Comparison of ENCODE assay signal across 17 cellular contexts in the genomic region with DNA sequence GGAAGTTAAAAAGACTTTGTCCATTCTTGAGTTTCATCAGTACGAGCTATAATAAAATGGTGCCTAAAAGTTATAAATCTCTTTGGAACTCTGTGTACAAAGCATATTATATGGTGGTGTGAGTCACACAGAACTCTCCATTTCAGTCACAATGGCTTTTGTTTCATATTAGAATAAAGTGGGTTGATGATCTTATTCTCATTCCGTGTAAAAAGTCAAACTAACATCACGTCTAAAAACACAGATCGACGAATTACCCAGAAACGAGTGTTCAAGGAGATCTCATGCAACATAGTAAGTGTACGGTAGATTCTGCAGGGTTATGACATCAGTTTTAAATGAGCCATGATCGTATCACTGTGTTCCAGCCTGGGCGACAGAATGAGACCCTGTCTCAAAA.
DNase-seq lines count a peak whose midpoint lies in the region; ATAC-seq and FAIRE-seq lines count a peak whose summit lies in the region.
"Had no signal": no experiment of that assay in that cellular context is flagged by ENCODE, and none has a peak within 500 bp of the region (broad histone marks: within the 10 kb centered on the region; RNA-seq: fewer than 3 reads in every experiment).

No MANE protein-coding gene starts in this region.

- H3K4me1 Mint-ChIP-seq in activated CD4-positive, alpha-beta T cell treated with anti-CD3 and anti-CD28 coated beads, Interleukin-2, amount 10 ng/mL, durations not matched to agents 24 days and 14 days, result peaks cover 32% of the 10 kb centered on the region
- H3K4me1 Mint-ChIP-seq in activated naive CD8-positive, alpha-beta T cell treated with anti-CD3 and anti-CD28 coated beads, Interleukin-2, amount 10 ng/mL, durations not matched to agents 7 days and 5 days, result peaks cover 47% of the 10 kb centered on the region

- H3K4me3 ChIP-seq in small intestine (ENCODE audit: low read depth in 1 of 2, low read length in 2 of 2), result no peak overlapping the region
- H3K4me3 ChIP-seq: gastroesophageal sphincter, lower lobe of right lung, thyroid gland had no signal

- no peak for ATAC-seq in activated naive CD8-positive, alpha-beta T cell treated with anti-CD3 and anti-CD28 coated beads, Interleukin-2, amount 10 ng/mL, durations not matched to agents 7 days and 5 days (ENCODE audit: low read depth)
- ATAC-seq in GM19452 (IDR thresholded peaks at IDR 0.05; ENCODE audit: unreplicated experiment) (no peak), GM19395 (IDR thresholded peaks at IDR 0.05; ENCODE audit: unreplicated experiment) (no peak)
- ATAC-seq: gastroesophageal sphincter, lower lobe of right lung had no signal

- no peak for DNase-seq in activated CD4-positive, alpha-beta T cell treated with anti-CD3 and anti-CD28 coated beads, Interleukin-2, amount 10 ng/mL, durations not matched to agents 24 days and 14 days
- no peak for DNase-seq in activated CD4-positive, alpha-beta T cell treated with anti-CD3 and anti-CD28 coated beads for 4 hours
- DNase-seq in LoVo (ENCODE audit: low spot score) (peak; percentile 18), small intestine (peak; percentile 21), AG08395 (ENCODE audit: low spot score) (no peak)
- DNase-seq in activated naive CD8-positive, alpha-beta T cell treated with anti-CD3 and anti-CD28 coated beads, Interleukin-2, amount 10 ng/mL, durations not matched to agents 7 days and 5 days, result no peak
- DNase-seq: cerebellar nuclear complex, GOT3, lower lobe of right lung, NCI-H146, thyroid gland had no signal

- no peak overlapping the region for H3K27ac ChIP-seq in small intestine (ENCODE audit: low read depth in 1 of 2, low read length in 1 of 2)
- H3K27ac ChIP-seq: lower lobe of right lung, thyroid gland had no signal

- peak overlapping the region; percentile 16 for H3K4me3 Mint-ChIP-seq in activated CD4-positive, alpha-beta T cell treated with anti-CD3 and anti-CD28 coated beads, Interleukin-2, amount 10 ng/mL, durations not matched to agents 24 days and 14 days
- H3K4me3 Mint-ChIP-seq in activated naive CD8-positive, alpha-beta T cell treated with anti-CD3 and anti-CD28 coated beads, Interleukin-2, amount 10 ng/mL, durations not matched to agents 7 days and 5 days, result no peak overlapping the region
- H3K4me3 Mint-ChIP-seq: CD14-positive monocyte had no signal

- no peaks in the 10 kb centered on the region for H3K4me1 ChIP-seq in small intestine (ENCODE audit: control insufficient read depth in 2 of 2, insufficient read depth in 1 of 2, low read depth in 1 of 2, low read length in 1 of 2)

- FAIRE-seq in small intestine (lab: Jason Lieb, UNC), result no peak
- FAIRE-seq: A204.1, endothelial cell of umbilical vein had no signal

- H3K27me3 Mint-ChIP-seq in activated CD4-positive, alpha-beta T cell treated with anti-CD3 and anti-CD28 coated beads, Interleukin-2, amount 10 ng/mL, durations not matched to agents 24 days and 14 days, result peaks cover 10% of the 10 kb centered on the region
- no peaks in the 10 kb centered on the region for H3K27me3 Mint-ChIP-seq in activated naive CD8-positive, alpha-beta T cell treated with anti-CD3 and anti-CD28 coated beads, Interleukin-2, amount 10 ng/mL, durations not matched to agents 7 days and 5 days

- H3K36me3 Mint-ChIP-seq in activated CD4-positive, alpha-beta T cell treated with anti-CD3 and anti-CD28 coated beads, Interleukin-2, amount 10 ng/mL, durations not matched to agents 24 days and 14 days (ENCODE audit: low read depth), result peaks cover 9% of the 10 kb centered on the region
- H3K36me3 Mint-ChIP-seq in activated naive CD8-positive, alpha-beta T cell treated with anti-CD3 and anti-CD28 coated beads, Interleukin-2, amount 10 ng/mL, durations not matched to agents 7 days and 5 days, result peaks cover 32% of the 10 kb centered on the region

- H3K9me3 ChIP-seq in small intestine (ENCODE audit: control insufficient read depth, low read depth), result no peaks in the 10 kb centered on the region
- H3K9me3 ChIP-seq: gastroesophageal sphincter, lower lobe of right lung, thyroid gland had no signal

- POLR2A ChIA-PET in activated naive CD8-positive, alpha-beta T cell treated with anti-CD3 and anti-CD28 coated beads, Interleukin-2, amount 10 ng/mL, durations not matched to agents 7 days and 5 days (lab: Charles Lee), result interaction anchor here (0.7 to 1.3 kb wide), 4 partner anchors 9 to 44 kb away, joined by 3 to 4 read pairs (median 4); no protein-coding TSS in a partner anchor

- no peaks in the 10 kb centered on the region for H3K36me3 ChIP-seq in small intestine (ENCODE audit: control insufficient read depth in 2 of 2, insufficient read depth in 2 of 2, low read length in 2 of 2)
- H3K36me3 ChIP-seq: gastroesophageal sphincter, lower lobe of right lung, thyroid gland had no signal

- no peaks in the 10 kb centered on the region for H3K27me3 ChIP-seq in small intestine (ENCODE audit: control insufficient read depth in 2 of 2, insufficient read depth in 2 of 2, low read length in 2 of 2)
- H3K27me3 ChIP-seq: gastroesophageal sphincter, thyroid gland had no signal

- 58 to 65% (median 58%) methylated on average over 9 of the region's 9 CpGs for WGBS in small intestine, 3 donors

- H3K9me3 Mint-ChIP-seq in activated CD4-positive, alpha-beta T cell treated with anti-CD3 and anti-CD28 coated beads, Interleukin-2, amount 10 ng/mL, durations not matched to agents 24 days and 14 days, result no peaks in the 10 kb centered on the region
- H3K9me3 Mint-ChIP-seq in activated naive CD8-positive, alpha-beta T cell treated with anti-CD3 and anti-CD28 coated beads, Interleukin-2, amount 10 ng/mL, durations not matched to agents 7 days and 5 days, result no peaks in the 10 kb centered on the region

- H3K27ac Mint-ChIP-seq in activated CD4-positive, alpha-beta T cell treated with anti-CD3 and anti-CD28 coated beads, Interleukin-2, amount 10 ng/mL, durations not matched to agents 24 days and 14 days, result peak overlapping the region; percentile 79
- H3K27ac Mint-ChIP-seq in activated naive CD8-positive, alpha-beta T cell treated with anti-CD3 and anti-CD28 coated beads, Interleukin-2, amount 10 ng/mL, durations not matched to agents 7 days and 5 days, result peak overlapping the region; percentile 49

- intact Hi-C loops in activated CD4-positive, alpha-beta T cell treated with anti-CD3 and anti-CD28 coated beads, Interleukin-2, amount 10 ng/mL, durations not matched to agents 24 days and 14 days (cut with micrococcal nuclease), result loop anchor here (2.0 kb wide), 2 partner anchors 18 to 36 kb away; no protein-coding TSS in a partner anchor

Comparison
In these comparisons a context has a peak if more than half of its experiments do, and no peak if none do; other contexts are left out.
1. DNase-seq: peak in LoVo (single experiment) and small intestine (single experiment); none in activated CD4-positive, alpha-beta T cell treated with anti-CD3 and anti-CD28 coated beads, Interleukin-2, amount 10 ng/mL, durations not matched to agents 24 days and 14 days (single experiment), activated CD4-positive, alpha-beta T cell treated with anti-CD3 and anti-CD28 coated beads for 4 hours (0 of 2), activated naive CD8-positive, alpha-beta T cell treated with anti-CD3 and anti-CD28 coated beads, Interleukin-2, amount 10 ng/mL, durations not matched to agents 7 days and 5 days (single experiment) and AG08395 (single experiment).